In the genomic region with DNA sequence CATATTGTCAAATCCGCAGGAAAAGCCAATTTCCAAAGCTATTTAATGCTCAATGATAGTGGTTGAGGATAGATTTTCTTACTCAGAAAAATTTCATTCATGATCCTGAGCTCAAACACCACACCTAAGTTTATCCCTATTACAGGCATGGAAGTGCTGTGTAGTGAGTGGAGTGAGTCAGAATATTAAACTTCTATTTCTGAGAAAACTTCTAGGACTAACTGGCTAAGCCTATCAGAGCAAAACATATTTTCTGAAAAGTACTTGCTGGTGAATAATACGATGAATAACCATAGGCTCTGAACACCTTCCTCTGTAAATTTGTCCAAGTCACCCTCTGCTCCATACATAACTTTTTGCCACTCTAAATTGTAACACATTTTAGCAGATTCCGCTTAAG, we compare ENCODE assay signal across 13 cellular contexts.
"Had no signal": no experiment of that assay in that cellular context is flagged by ENCODE, and none has a peak within 500 bp of the region (broad histone marks: within the 10 kb centered on the region; RNA-seq: fewer than 3 reads in every experiment).

No MANE protein-coding gene starts in this region.

- H3K36me3 ChIP-seq: lower lobe of right lung, neutrophil, right atrium auricular region, tibial nerve had no signal

- DNase-seq: activated CD4-positive, alpha-beta T cell treated with anti-CD3 and anti-CD28 coated beads for 48 hours; activated CD8-positive, alpha-beta memory T cell treated with anti-CD3 and anti-CD28 coated beads for 24 hours; activated naive CD4-positive, alpha-beta T cell treated with anti-CD3 and anti-CD28 coated beads, Interleukin-2, amount 50 U/mL, for 16 hours; amniotic stem cell; hypothalamus; lower lobe of right lung; naive thymus-derived CD8-positive, alpha-beta T cell had no signal

- H3K9me3 Mint-ChIP-seq: T-helper 1 cell treated with Interleukin-12 subunit alpha and Interleukin-12 subunit beta and Interleukin-4 antibody, amounts not matched to agents 30 μg/mL and 1 μg/mL, for 36 hours had no signal

- H3K4me3 Mint-ChIP-seq: activated T-helper 17 cell treated with anti-CD3 and anti-CD28 coated beads, Interleukin-2, amount 50 U/mL, for 72 hours; naive thymus-derived CD8-positive, alpha-beta T cell; stimulated activated effector memory CD8-positive, alpha-beta T cell treated with anti-CD3 and anti-CD28 coated beads, Interleukin-12 subunit alpha, Interleukin-12 subunit beta, amount 100 ng/mL, for 72 hours; T-helper 1 cell treated with Interleukin-12 subunit alpha and Interleukin-12 subunit beta and Interleukin-4 antibody, amounts not matched to agents 30 μg/mL and 1 μg/mL, for 36 hours had no signal

- H3K27me3 ChIP-seq: neutrophil, right atrium auricular region, tibial nerve had no signal

- H3K4me1 ChIP-seq: lower lobe of right lung, right atrium auricular region had no signal

- H3K27ac ChIP-seq: lower lobe of right lung, neutrophil, right atrium auricular region, tibial nerve had no signal

- H3K9me3 ChIP-seq: lower lobe of right lung, neutrophil, right atrium auricular region, tibial nerve had no signal

- H3K4me3 ChIP-seq: lower lobe of right lung, right atrium auricular region, tibial nerve had no signal

- H3K27ac Mint-ChIP-seq: activated T-helper 17 cell treated with anti-CD3 and anti-CD28 coated beads, Interleukin-2, amount 50 U/mL, for 72 hours; naive thymus-derived CD8-positive, alpha-beta T cell; stimulated activated effector memory CD8-positive, alpha-beta T cell treated with anti-CD3 and anti-CD28 coated beads, Interleukin-12 subunit alpha, Interleukin-12 subunit beta, amount 100 ng/mL, for 72 hours; T-helper 1 cell treated with Interleukin-12 subunit alpha and Interleukin-12 subunit beta and Interleukin-4 antibody, amounts not matched to agents 30 μg/mL and 1 μg/mL, for 36 hours had no signal

- H3K27me3 Mint-ChIP-seq: activated T-helper 17 cell treated with anti-CD3 and anti-CD28 coated beads, Interleukin-2, amount 50 U/mL, for 72 hours; naive thymus-derived CD8-positive, alpha-beta T cell had no signal

- H3K36me3 Mint-ChIP-seq: stimulated activated effector memory CD8-positive, alpha-beta T cell treated with anti-CD3 and anti-CD28 coated beads, Interleukin-12 subunit alpha, Interleukin-12 subunit beta, amount 100 ng/mL, for 72 hours had no signal

- H3K4me1 Mint-ChIP-seq: activated T-helper 17 cell treated with anti-CD3 and anti-CD28 coated beads, Interleukin-2, amount 50 U/mL, for 72 hours; naive thymus-derived CD8-positive, alpha-beta T cell; stimulated activated effector memory CD8-positive, alpha-beta T cell treated with anti-CD3 and anti-CD28 coated beads, Interleukin-12 subunit alpha, Interleukin-12 subunit beta, amount 100 ng/mL, for 72 hours had no signal
